ENCODE assay signal across 8 cellular contexts in the genomic region with DNA sequence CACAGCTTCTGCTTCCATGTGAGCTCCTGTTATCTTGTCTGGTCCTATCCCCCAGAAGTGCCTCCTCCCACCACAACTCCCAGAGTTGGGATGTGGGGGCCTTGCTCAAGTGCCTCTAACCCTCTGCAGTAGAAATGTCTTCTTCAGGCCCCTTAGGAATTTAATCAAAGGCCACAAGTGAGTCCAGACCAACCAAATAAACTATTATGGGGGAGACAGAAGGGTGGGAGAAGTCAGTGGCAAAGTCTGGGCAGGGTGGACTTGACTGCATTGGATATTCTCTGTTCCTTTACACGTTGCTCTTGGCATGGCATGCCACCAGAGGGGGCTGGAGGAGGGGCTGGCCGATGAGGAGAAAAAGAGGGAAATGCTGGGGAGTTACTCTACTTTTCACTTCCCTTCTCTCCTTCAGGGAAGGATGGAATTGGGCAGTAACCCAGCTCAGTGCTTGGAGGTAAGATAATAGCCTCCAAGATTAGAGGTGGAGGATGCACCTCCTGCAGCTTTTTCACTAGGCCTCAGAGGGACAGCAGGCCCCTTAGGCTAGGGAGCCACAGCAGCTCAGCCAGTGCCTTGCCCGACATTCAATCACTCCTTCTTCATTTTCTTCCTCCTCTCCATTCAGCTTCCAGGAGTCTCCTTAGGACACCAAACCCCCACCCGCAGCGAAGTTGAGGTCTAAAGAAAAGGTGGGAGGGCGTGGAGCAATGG. TPM values are rescaled to one million over a fixed set of nuclear protein-coding genes. Genes with fewer than 3 reads are reported as not detected.
DNase-seq lines count a peak whose midpoint lies in the region; ATAC-seq and TF ChIP-seq lines count a peak whose summit lies in the region.

No MANE protein-coding gene starts in this region.

- H3K36me3 Mint-ChIP-seq in activated CD4-positive, alpha-beta T cell treated with anti-CD3 and anti-CD28 coated beads for 36 hours (ENCODE audit: low read depth): peaks cover 17% of the 10 kb centered on the region
- H3K36me3 Mint-ChIP-seq in neural crest cell (ENCODE audit: low read depth): no peaks in the 10 kb centered on the region

- peak overlapping the region; percentile 95 for H3K27ac Mint-ChIP-seq in activated CD4-positive, alpha-beta T cell treated with anti-CD3 and anti-CD28 coated beads for 36 hours
- no peak overlapping the region for H3K27ac Mint-ChIP-seq in neural crest cell (ENCODE audit: unreplicated experiment)

- H3K4me3 Mint-ChIP-seq in activated CD4-positive, alpha-beta T cell treated with anti-CD3 and anti-CD28 coated beads for 36 hours: peak overlapping the region; percentile 92
- peak overlapping the region; percentile 65 for H3K4me3 Mint-ChIP-seq in neural crest cell

- POLR2A ChIA-PET in activated CD4-positive, alpha-beta T cell treated with anti-CD3 and anti-CD28 coated beads for 36 hours (lab: Charles Lee): no interaction called here

- H3K4me1 Mint-ChIP-seq in activated CD4-positive, alpha-beta T cell treated with anti-CD3 and anti-CD28 coated beads for 36 hours: peaks cover 19% of the 10 kb centered on the region
- peaks cover 32% of the 10 kb centered on the region for H3K4me1 Mint-ChIP-seq in neural crest cell

- peak; percentile 51 for TF ChIP-seq CTCF in neural crest cell (conservative IDR thresholded peaks at IDR 0.05)

- peaks cover 12% of the 10 kb centered on the region for H3K27me3 Mint-ChIP-seq in activated CD4-positive, alpha-beta T cell treated with anti-CD3 and anti-CD28 coated beads for 36 hours
- H3K27me3 Mint-ChIP-seq in neural crest cell (ENCODE audit: low read depth): peaks cover 46% of the 10 kb centered on the region

- DNase-seq in activated CD4-positive, alpha-beta T cell treated with anti-CD3 and anti-CD28 coated beads for 36 hours: peak; percentile 59
- no peak for DNase-seq in activated CD4-positive, alpha-beta T cell treated with anti-CD3 and anti-CD28 coated beads, Interleukin-2, amount 50 U/mL, for 4 hours
- DNase-seq in NCI-H2171 (lab: John Stamatoyannopoulos, UW): peak; percentile 22
- peak; percentile 21 for DNase-seq in astrocyte of the hippocampus (ENCODE audit: low read depth, low spot score)
- no peak for DNase-seq in neural crest cell (ENCODE audit: low read depth, low spot score)
- no peak for DNase-seq in mucosa of gallbladder (ENCODE audit: low spot score)

- no peak for ATAC-seq in activated CD4-positive, alpha-beta T cell treated with anti-CD3 and anti-CD28 coated beads for 36 hours
- ATAC-seq in GM18511 (IDR thresholded peaks at IDR 0.05; ENCODE audit: unreplicated experiment) (no peak), GM21367 (IDR thresholded peaks at IDR 0.05; ENCODE audit: unreplicated experiment) (no peak)

- CTCF ChIA-PET in activated CD4-positive, alpha-beta T cell treated with anti-CD3 and anti-CD28 coated beads for 36 hours (lab: Charles Lee): interaction anchor here (0.6 to 4.3 kb wide), 9 partner anchors 11 to 540 kb away, joined by 3 to 43 read pairs (median 3); partner anchors contain the start of gene THTPA

- intact Hi-C loops in activated CD4-positive, alpha-beta T cell treated with anti-CD3 and anti-CD28 coated beads for 36 hours (cut with DNase I, micrococcal nuclease): no loop called here

- no peaks in the 10 kb centered on the region for H3K9me3 Mint-ChIP-seq in activated CD4-positive, alpha-beta T cell treated with anti-CD3 and anti-CD28 coated beads for 36 hours (ENCODE audit: low read depth)
- no peaks in the 10 kb centered on the region for H3K9me3 Mint-ChIP-seq in neural crest cell

RNA-seq across cellular contexts. Expression of gene AP1G2, which starts 1.2 kb away (rescaled TPM):
- 100 to 1,000 TPM; 162 to 166 TPM for total RNA-seq in activated CD4-positive, alpha-beta T cell treated with anti-CD3 and anti-CD28 coated beads for 36 hours
- total RNA-seq in neural crest cell (42.3 and 53.2 TPM in 2 replicates), mucosa of gallbladder (294 TPM)

RNA-seq across cellular contexts. Expression of gene JPH4, which starts 9.8 kb away (rescaled TPM):
- not detected for total RNA-seq in activated CD4-positive, alpha-beta T cell treated with anti-CD3 and anti-CD28 coated beads for 36 hours
- total RNA-seq in neural crest cell: 1.3 and 1.4 TPM in 2 replicates
- 1.2 TPM for total RNA-seq in mucosa of gallbladder

RNA-seq across cellular contexts. Expression of gene THTPA, which starts 12.7 kb away (rescaled TPM):
- total RNA-seq in activated CD4-positive, alpha-beta T cell treated with anti-CD3 and anti-CD28 coated beads for 36 hours: 1 to 10 TPM; 8.3 to 8.5 TPM
- total RNA-seq in neural crest cell (19.4 and 19.6 TPM in 2 replicates), mucosa of gallbladder (29.1 TPM)

RNA-seq across cellular contexts. Expression of gene ZFHX2, which starts 17.2 kb away (rescaled TPM):
- total RNA-seq in activated CD4-positive, alpha-beta T cell treated with anti-CD3 and anti-CD28 coated beads for 36 hours: 1 to 10 TPM; 1.0 to 1.3 TPM
- 9.9 and 11.0 TPM in 2 replicates for total RNA-seq in neural crest cell
- 12.5 TPM for total RNA-seq in mucosa of gallbladder

Comparison
In these comparisons a context has a peak if more than half of its experiments do, and no peak if none do; other contexts are left out.
1. DNase-seq: peak in activated CD4-positive, alpha-beta T cell treated with anti-CD3 and anti-CD28 coated beads for 36 hours (single experiment), NCI-H2171 (single experiment) and astrocyte of the hippocampus (single experiment); none in activated CD4-positive, alpha-beta T cell treated with anti-CD3 and anti-CD28 coated beads, Interleukin-2, amount 50 U/mL, for 4 hours (0 of 2), neural crest cell (single experiment) and mucosa of gallbladder (single experiment).